Comparison of ENCODE assay signal across 18 cellular contexts in the genomic region with DNA sequence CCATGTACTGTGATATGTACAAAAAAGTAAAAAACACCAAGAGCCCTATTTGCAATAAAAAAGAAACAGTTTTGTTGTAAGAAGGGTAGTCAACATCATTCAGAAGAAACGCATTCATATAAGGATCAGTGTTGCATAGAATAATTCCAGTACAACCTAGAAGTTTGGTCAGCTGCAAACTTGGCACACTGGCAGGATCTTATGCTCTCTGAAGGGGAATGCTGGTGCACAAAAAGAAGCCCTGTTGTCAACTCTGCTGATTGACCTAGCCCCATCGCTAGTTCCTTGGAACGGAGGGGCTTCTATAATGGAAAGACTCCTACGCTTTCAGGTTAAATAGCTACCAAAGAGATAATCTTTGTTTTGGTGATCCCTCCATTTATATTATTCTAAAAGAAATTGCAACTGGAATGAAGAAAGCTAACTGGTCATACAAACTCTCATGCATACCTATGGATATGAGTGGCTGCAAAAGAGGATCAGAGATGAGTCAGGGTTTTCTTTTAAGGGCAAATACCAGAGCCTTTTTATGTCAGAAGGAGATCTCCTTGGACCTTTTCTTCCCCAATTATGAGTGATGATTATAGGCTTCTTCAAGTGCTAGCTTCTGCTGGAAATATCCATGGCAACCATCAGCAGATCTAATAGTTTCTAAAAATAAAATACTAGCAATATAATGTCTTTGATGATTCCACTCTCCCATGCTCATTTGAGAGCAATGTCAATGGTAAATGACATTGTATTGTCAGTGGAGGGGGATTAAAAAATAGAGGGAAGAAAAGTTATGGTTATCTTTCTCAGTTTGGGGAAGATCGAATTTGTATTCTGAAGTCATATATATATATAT.
A peak's percentile ranks its signal among the peaks of the same experiment; 100 is the strongest.
DNase-seq lines count a peak whose midpoint lies in the region; ATAC-seq and TF ChIP-seq lines count a peak whose summit lies in the region.
"Had no signal": no experiment of that assay in that cellular context is flagged by ENCODE, and none has a peak within 500 bp of the region (broad histone marks: within the 10 kb centered on the region; RNA-seq: fewer than 3 reads in every experiment).

No MANE protein-coding gene starts in this region.

- dilution Hi-C loops in mammary epithelial cell (cut with HindIII; ENCODE audit: low sequenced_read_pairs), result no loop called here

- no peaks in the 10 kb centered on the region for H4K20me1 ChIP-seq in mammary epithelial cell (ENCODE audit: insufficient read depth, low read length)
- no peaks in the 10 kb centered on the region for H4K20me1 ChIP-seq in SK-N-SH (ENCODE audit: insufficient read depth)

- H3K9me2 ChIP-seq in SK-N-SH, result no peaks in the 10 kb centered on the region; the same call in 1 of the 2 replicates

- no peak for ATAC-seq in GM18909 (IDR thresholded peaks at IDR 0.05; ENCODE audit: poor library complexity, unreplicated experiment)
- ATAC-seq: activated naive CD4-positive, alpha-beta T cell treated with anti-CD3 and anti-CD28 coated beads, Interleukin-2, amount 50 U/mL, for 72 hours; left lobe of liver had no signal

- peak in 1 of 2 experiments; percentile 47; a peak in 1 of 4 replicates for TF ChIP-seq EP300 in SK-N-SH (IDR thresholded peaks at IDR 0.05; ENCODE audit: borderline replicate concordance in 1 of 2, low read depth in 1 of 2, low read length in 1 of 2)

- no peak overlapping the region for H2AFZ ChIP-seq in mammary epithelial cell (ENCODE audit: low read depth, low read length)
- peak overlapping the region; percentile 79 for H2AFZ ChIP-seq in SK-N-SH (ENCODE audit: low read depth)

- BruUV-seq in mammary epithelial cell (replicated peaks; lab: Mats Ljungman, UMichigan), result no TSS peak

- no peak overlapping the region for H3K4me3 ChIP-seq in mammary epithelial cell (replicated peaks in 1 of 3; ENCODE audit: insufficient read depth in 1 of 3, low read depth in 2 of 3, low read length in 3 of 3)
- no peak overlapping the region for H3K4me3 ChIP-seq in breast epithelium
- H3K4me3 ChIP-seq in SK-N-SH (ENCODE audit: low read depth in 2 of 2, low read length in 1 of 2), result no peak overlapping the region

- no peak for TF ChIP-seq CTCF in mammary epithelial cell (conservative IDR thresholded peaks at IDR 0.05 in 1 of 2, IDR thresholded peaks at IDR 0.05 in 1 of 2; ENCODE audit: extremely low read depth in 1 of 2, insufficient read depth in 1 of 2, low read depth in 1 of 2, low read length in 2 of 2)
- TF ChIP-seq CTCF in breast epithelium (IDR thresholded peaks at IDR 0.05), result no peak
- TF ChIP-seq CTCF in SK-N-SH (IDR thresholded peaks at IDR 0.05), result no peak

- POLR2A ChIA-PET in SK-N-SH (lab: Yijun Ruan, JAX), result no interaction called here

- in situ Hi-C loops in mammary epithelial cell (cut with MboI; ENCODE audit: low sequenced_read_pairs in 2 of 2), result no loop called here

- intact Hi-C loops in mammary epithelial cell (cut with micrococcal nuclease) (no loop called here), breast epithelium (cut with DNase I; ENCODE audit: low total_unique reads) (no loop called here)

- H3K4me2 ChIP-seq in mammary epithelial cell (ENCODE audit: insufficient read depth, low read depth, low read length), result no peak overlapping the region
- peak overlapping the region; percentile 39; the same call in 1 of the 2 replicates for H3K4me2 ChIP-seq in SK-N-SH

- H3K27ac ChIP-seq in mammary epithelial cell (ENCODE audit: insufficient read depth, low read depth, low read length) (no peak overlapping the region), breast epithelium (no peak overlapping the region), SK-N-SH (ENCODE audit: low read depth in 2 of 2, low read length in 1 of 2) (peak overlapping the region in 1 of 2 experiments; percentile 81; a peak in 3 of 4 replicates)
- H3K27ac ChIP-seq: HL-60 had no signal

- CTCF ChIA-PET in mammary epithelial cell (lab: Charles Lee; ENCODE audit: low non-redundant PET), result interaction anchor here (0.8 kb wide), 1 partner anchor 274 kb away, joined by 6 read pairs; no protein-coding TSS in a partner anchor
- CTCF ChIA-PET in SK-N-SH (lab: Yijun Ruan, JAX), result interaction anchor here (1.1 to 3.7 kb wide), 2 partner anchors 16 to 28 kb away, joined by 3 to 15 read pairs; no protein-coding TSS in a partner anchor

- H3K36me3 ChIP-seq in mammary epithelial cell (ENCODE audit: insufficient read depth, low read length) (no peaks in the 10 kb centered on the region), breast epithelium (no peaks in the 10 kb centered on the region), SK-N-SH (replicated peaks in 1 of 2; ENCODE audit: control insufficient read depth in 1 of 2, insufficient read depth in 2 of 2, low read length in 1 of 2) (no peaks in the 10 kb centered on the region)

- peak; percentile 17 for DNase-seq in mammary epithelial cell
- DNase-seq in breast epithelium (ENCODE audit: low spot score in 2 of 2), result no peak
- no peak for DNase-seq in SK-N-SH
- DNase-seq in fibroblast of peridontal ligament (ENCODE audit: extremely low read depth), result peak; percentile 70
- peak; percentile 43 for DNase-seq in stromal cell of bone marrow (ENCODE audit: low read depth)
- no peak for DNase-seq in T1000 (lab: John Stamatoyannopoulos, UW)
- no peak for DNase-seq in COLO668 (lab: John Stamatoyannopoulos, UW; ENCODE audit: unreplicated experiment)
- DNase-seq: 8988T; COR-L47; GF-D8; Kasumi-1; NCI-H1436; NCI-H510A; stimulated activated naive CD4-positive, alpha-beta T cell had no signal

- H3K27me3 ChIP-seq in mammary epithelial cell (ENCODE audit: insufficient read depth, low read length), result no peaks in the 10 kb centered on the region
- H3K27me3 ChIP-seq in breast epithelium, result no peaks in the 10 kb centered on the region
- no peaks in the 10 kb centered on the region for H3K27me3 ChIP-seq in SK-N-SH (ENCODE audit: insufficient read depth)

- H3F3A ChIP-seq in SK-N-SH (replicated peaks; ENCODE audit: insufficient read depth), result peaks cover 21% of the 10 kb centered on the region

- H3K4me1 ChIP-seq in mammary epithelial cell (ENCODE audit: insufficient read depth, low read length) (no peaks in the 10 kb centered on the region), breast epithelium (no peaks in the 10 kb centered on the region), SK-N-SH (ENCODE audit: control insufficient read depth in 1 of 2, insufficient read depth in 2 of 2, low read depth in 1 of 2, low read length in 1 of 2) (peaks cover 0 to 21% of the 10 kb centered on the region in 2 experiments; a peak in 3 of 4 replicates)

- TF ChIP-seq POLR2A in breast epithelium (IDR thresholded peaks at IDR 0.05), result no peak

- H3K9me3 ChIP-seq in mammary epithelial cell (replicated peaks; ENCODE audit: insufficient read depth, low read length), result no peaks in the 10 kb centered on the region
- H3K9me3 ChIP-seq in breast epithelium, result no peaks in the 10 kb centered on the region
- no peaks in the 10 kb centered on the region for H3K9me3 ChIP-seq in SK-N-SH

- H3K9ac ChIP-seq in mammary epithelial cell (ENCODE audit: insufficient read depth, low read length) (no peak overlapping the region), SK-N-SH (peak overlapping the region; percentile 12; the same call in 1 of the 2 replicates)

- H3K79me2 ChIP-seq in mammary epithelial cell (ENCODE audit: insufficient read depth, low read length) (no peaks in the 10 kb centered on the region), SK-N-SH (ENCODE audit: insufficient read depth) (no peaks in the 10 kb centered on the region)

- 93% methylated on average over 5 of the region's 5 CpGs for WGBS in mammary epithelial cell (ENCODE audit: low coverage, missing lambda C conversion rate)
- WGBS in SK-N-SH (ENCODE audit: low lambda C conversion rate), result 85% methylated on average over 5 of the region's 5 CpGs

- no peak for TF ChIP-seq RAD21 in SK-N-SH (IDR thresholded peaks at IDR 0.05; ENCODE audit: low read length)

TF ChIP-seq in SK-N-SH, 30 proteins besides CTCF, POLR2A, EP300 and RAD21 (continues in another document):
- TF ChIP-seq RFX5 (IDR thresholded peaks at IDR 0.05; ENCODE audit: low read length), result no peak
- no peak for TF ChIP-seq YY1 (IDR thresholded peaks at IDR 0.05; ENCODE audit: low read depth)
- TF ChIP-seq GABPA (IDR thresholded peaks at IDR 0.05; ENCODE audit: low read depth), result no peak
- no peak for TF ChIP-seq RCOR1 (IDR thresholded peaks at IDR 0.05; ENCODE audit: low read length)
- TF ChIP-seq GATA2 (CRISPR knock-in tag; IDR thresholded peaks at IDR 0.05), result no peak
- peak; percentile 74 for TF ChIP-seq MEF2A (IDR thresholded peaks at IDR 0.05; ENCODE audit: borderline replicate concordance, low read depth)
- TF ChIP-seq RXRA (IDR thresholded peaks at IDR 0.05; ENCODE audit: borderline replicate concordance, low read depth), result peak; percentile 73; the same call in 1 of the 2 replicates
- TF ChIP-seq, protein P1, sequence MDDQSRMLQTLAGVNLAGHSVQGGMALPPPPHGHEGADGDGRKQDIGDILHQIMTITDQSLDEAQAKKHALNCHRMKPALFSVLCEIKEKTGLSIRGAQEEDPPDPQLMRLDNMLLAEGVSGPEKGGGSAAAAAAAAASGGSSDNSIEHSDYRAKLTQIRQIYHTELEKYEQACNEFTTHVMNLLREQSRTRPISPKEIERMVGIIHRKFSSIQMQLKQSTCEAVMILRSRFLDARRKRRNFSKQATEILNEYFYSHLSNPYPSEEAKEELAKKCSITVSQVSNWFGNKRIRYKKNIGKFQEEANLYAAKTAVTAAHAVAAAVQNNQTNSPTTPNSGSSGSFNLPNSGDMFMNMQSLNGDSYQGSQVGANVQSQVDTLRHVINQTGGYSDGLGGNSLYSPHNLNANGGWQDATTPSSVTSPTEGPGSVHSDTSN (IDR thresholded peaks at IDR 0.05), result peak; percentile 60
- peak; percentile 66 for TF ChIP-seq TCF12 (IDR thresholded peaks at IDR 0.05)
- no peak for TF ChIP-seq FOXM1 (IDR thresholded peaks at IDR 0.05; ENCODE audit: low read depth)

Comparison
In these comparisons a context has a peak if more than half of its experiments do, and no peak if none do; other contexts are left out.
1. DNase-seq: peak in mammary epithelial cell (single experiment), fibroblast of peridontal ligament (single experiment) and stromal cell of bone marrow (single experiment); none in breast epithelium (0 of 2), SK-N-SH (single experiment), T1000 (single experiment) and COLO668 (single experiment).